ENCODE assay signal across 9 cellular contexts in the genomic region with DNA sequence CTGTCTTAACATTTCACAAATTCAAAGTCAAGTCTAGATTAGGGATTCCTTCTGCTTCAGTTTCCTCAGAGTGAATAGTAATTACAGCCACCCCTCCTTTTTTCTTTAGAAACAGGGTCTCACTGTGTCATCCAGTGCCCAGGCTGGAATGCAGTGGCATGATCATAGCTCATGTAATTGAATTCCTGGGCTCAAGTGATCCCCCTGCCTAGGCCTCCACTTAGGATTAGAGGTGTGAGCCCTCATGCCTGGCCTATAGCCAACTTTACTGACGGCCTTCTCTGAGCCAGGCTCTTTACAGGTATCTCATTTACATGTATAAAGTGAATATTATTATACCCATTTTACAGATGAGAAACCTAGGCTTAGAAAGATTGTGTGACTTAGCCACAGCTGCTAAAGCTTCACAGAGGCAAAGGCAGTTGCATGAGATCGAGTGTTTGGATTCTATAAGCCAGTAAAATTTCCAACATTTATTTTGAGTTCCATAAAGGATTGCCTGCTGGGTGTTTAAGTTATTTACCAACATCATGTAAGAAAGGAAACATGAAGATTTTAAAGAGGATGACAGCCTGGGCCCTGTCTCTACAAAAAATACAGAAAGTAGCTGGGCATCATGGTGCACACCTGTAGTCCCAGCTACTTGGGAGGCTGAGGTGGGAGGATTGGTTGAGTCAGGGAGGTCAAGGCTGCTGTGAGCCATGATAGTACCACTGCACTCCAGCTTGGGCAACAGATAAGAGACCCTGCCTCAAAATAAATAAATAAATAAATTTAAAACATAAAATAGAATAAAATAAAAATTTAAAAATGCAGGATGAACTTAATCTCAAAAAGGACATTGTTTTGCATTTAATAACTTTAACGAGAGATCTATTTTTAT. TPM values are rescaled to one million over a fixed set of nuclear protein-coding genes. Genes with fewer than 3 reads are reported as not detected.
A peak's percentile ranks its signal among the peaks of the same experiment; 100 is the strongest.
DNase-seq lines count a peak whose midpoint lies in the region; TF ChIP-seq lines count a peak whose summit lies in the region.
"Had no signal": no experiment of that assay in that cellular context is flagged by ENCODE, and none has a peak within 500 bp of the region (broad histone marks: within the 10 kb centered on the region; RNA-seq: fewer than 3 reads in every experiment).

No MANE protein-coding gene starts in this region.

- CTCF ChIA-PET in Calu3 (lab: Charles Lee), result no interaction called here

- no peak for TF ChIP-seq CTCF in Calu3 (IDR thresholded peaks at IDR 0.05; ENCODE audit: unreplicated experiment)
- TF ChIP-seq CTCF in choroid plexus epithelial cell (conservative IDR thresholded peaks at IDR 0.05; ENCODE audit: low read depth, low read length), result no peak
- TF ChIP-seq CTCF in neural progenitor cell (IDR thresholded peaks at IDR 0.05), result no peak
- TF ChIP-seq CTCF in tibial nerve (IDR thresholded peaks at IDR 0.05), result no peak

- H3K79me2 ChIP-seq in neural progenitor cell (ENCODE audit: low read depth), result peaks cover 19% of the 10 kb centered on the region

- DNase-seq in Calu3, result no peak
- DNase-seq in MG63, result no peak
- DNase-seq in choroid plexus epithelial cell (ENCODE audit: low read depth), result no peak
- DNase-seq in neural progenitor cell (ENCODE audit: low spot score), result no peak
- no peak for DNase-seq in NCI-H2227 (lab: John Stamatoyannopoulos, UW; ENCODE audit: unreplicated experiment)
- no peak for DNase-seq in T-helper 9 cell
- no peak for DNase-seq in UCSD-AML1 (lab: John Stamatoyannopoulos, UW; ENCODE audit: unreplicated experiment)
- DNase-seq in tibial nerve (ENCODE audit: low spot score in 2 of 2), result no peak

- H3K9me3 Mint-ChIP-seq in Calu3 (ENCODE audit: low read depth, unreplicated experiment) (no peaks in the 10 kb centered on the region), neural progenitor cell (no peaks in the 10 kb centered on the region)

- H3K9me3 ChIP-seq in MG63 (peaks cover 6% of the 10 kb centered on the region; the same call in 1 of the 2 replicates), neural progenitor cell (ENCODE audit: low read depth) (no peaks in the 10 kb centered on the region), tibial nerve (peaks cover 0 to 11% (median 0%) of the 10 kb centered on the region in 4 donors)
- H3K9me3 ChIP-seq: body of pancreas had no signal

- H3K4me3 Mint-ChIP-seq in Calu3 (ENCODE audit: low read depth, unreplicated experiment) (peak overlapping the region; percentile 68), neural progenitor cell (peak overlapping the region; percentile 82)

- no TSS peak for BruUV-seq in Calu3 (replicated peaks; lab: Mats Ljungman, UMichigan)

- H3K4me1 Mint-ChIP-seq in Calu3 (ENCODE audit: low read depth, unreplicated experiment) (peaks cover 13% of the 10 kb centered on the region), neural progenitor cell (peaks cover 20% of the 10 kb centered on the region)

- peak overlapping the region; percentile 96 for H3K4me2 ChIP-seq in neural progenitor cell

- 70 to 77% methylated on average over 3 of the region's 3 CpGs for WGBS in tibial nerve, 2 donors

- H3K36me3 ChIP-seq in MG63, result no peaks in the 10 kb centered on the region
- H3K36me3 ChIP-seq in neural progenitor cell, result no peaks in the 10 kb centered on the region
- H3K36me3 ChIP-seq in tibial nerve, result peaks cover 0 to 16% (median 0%) of the 10 kb centered on the region in 3 donors

- no peaks in the 10 kb centered on the region for H3K27me3 ChIP-seq in MG63
- no peaks in the 10 kb centered on the region for H3K27me3 ChIP-seq in neural progenitor cell
- no peaks in the 10 kb centered on the region for H3K27me3 ChIP-seq in tibial nerve
- H3K27me3 ChIP-seq: body of pancreas had no signal

- H2AFZ ChIP-seq in neural progenitor cell (replicated peaks), result no peak overlapping the region

- H3K27ac Mint-ChIP-seq in Calu3 (ENCODE audit: unreplicated experiment) (peak overlapping the region; percentile 32), neural progenitor cell (no peak overlapping the region)

- H4K20me1 ChIP-seq in neural progenitor cell (ENCODE audit: low read depth), result peaks cover 8% of the 10 kb centered on the region

- no peak overlapping the region for H3K9ac ChIP-seq in neural progenitor cell

- no peaks in the 10 kb centered on the region for H3K27me3 Mint-ChIP-seq in Calu3 (ENCODE audit: unreplicated experiment)
- peaks cover 2% of the 10 kb centered on the region for H3K27me3 Mint-ChIP-seq in neural progenitor cell (ENCODE audit: insufficient read depth, low read depth)

- H3K4me1 ChIP-seq in neural progenitor cell (no peaks in the 10 kb centered on the region), tibial nerve (peaks cover 0 to 19% (median 6%) of the 10 kb centered on the region in 4 donors)

- peaks cover 38% of the 10 kb centered on the region for H3K36me3 Mint-ChIP-seq in Calu3 (ENCODE audit: insufficient read depth, unreplicated experiment)
- peaks cover 9% of the 10 kb centered on the region for H3K36me3 Mint-ChIP-seq in neural progenitor cell

- H3K27ac ChIP-seq in neural progenitor cell (no peak overlapping the region), tibial nerve (peak overlapping the region in 2 of 4 donors; percentile 88 to 89)

- TF ChIP-seq POLR2A in tibial nerve (IDR thresholded peaks at IDR 0.05), result no peak

- peak overlapping the region; percentile 66; the same call in 1 of the 2 replicates for H3K4me3 ChIP-seq in MG63
- peak overlapping the region; percentile 81 for H3K4me3 ChIP-seq in choroid plexus epithelial cell (ENCODE audit: low read depth, low read length)
- H3K4me3 ChIP-seq in neural progenitor cell, result no peak overlapping the region
- H3K4me3 ChIP-seq in tibial nerve, result peak overlapping the region in 2 of 4 donors; percentile 45 to 72

- peaks cover 12% of the 10 kb centered on the region for H3F3A ChIP-seq in neural progenitor cell (ENCODE audit: low read depth)

- TF ChIP-seq EP300 in tibial nerve (IDR thresholded peaks at IDR 0.05), result no peak

- intact Hi-C loops in Calu3 (cut with micrococcal nuclease; ENCODE audit: unreplicated experiment), result no loop called here

RNA-seq across cellular contexts. Expression of a gene that starts 1.8 kb away (rescaled TPM):
- total RNA-seq in Calu3 (2022) (88.5 and 102 TPM in 2 replicates), neural progenitor cell (ENCODE audit: low replicate concordance) (20.2 and 29.7 TPM in 2 replicates), tibial nerve (10 to 100 TPM; 37.0 to 86.9 (median 47.3) TPM)
- total RNA-seq in MG63 (2014; rRNA removed; shearing (Covaris generic); ENCODE audit: low replicate concordance), result 0.27 and 7.8 TPM in 2 replicates

RNA-seq across cellular contexts. Expression of a gene that starts 53.2 kb away (rescaled TPM):
- total RNA-seq in Calu3 (2022), result 71.8 and 84.1 TPM in 2 replicates
- 55.7 and 57.0 TPM in 2 replicates for total RNA-seq in MG63 (2014; rRNA removed; shearing (Covaris generic); ENCODE audit: low replicate concordance)
- total RNA-seq in neural progenitor cell (ENCODE audit: low replicate concordance), result 60.3 and 86.9 TPM in 2 replicates
- 1 to 10 TPM in 1 of 4 donors, under 1 TPM in 2, not detected in 1; 0.84 to 4.2 (median 0.90) TPM for total RNA-seq in tibial nerve

Comparison
In these comparisons a context has a peak if more than half of its experiments do, and no peak if none do; other contexts are left out.
1. RNA of a gene that starts 53.2 kb away (total RNA-seq): 60.3 to 86.9 TPM in neural progenitor cell, 71.8 to 84.1 TPM in Calu3 and 55.7 to 57.0 TPM in MG63; 0.84 to 4.2 TPM in tibial nerve; every median in the first group is over 10 times any median in the second.